In the genomic region with DNA sequence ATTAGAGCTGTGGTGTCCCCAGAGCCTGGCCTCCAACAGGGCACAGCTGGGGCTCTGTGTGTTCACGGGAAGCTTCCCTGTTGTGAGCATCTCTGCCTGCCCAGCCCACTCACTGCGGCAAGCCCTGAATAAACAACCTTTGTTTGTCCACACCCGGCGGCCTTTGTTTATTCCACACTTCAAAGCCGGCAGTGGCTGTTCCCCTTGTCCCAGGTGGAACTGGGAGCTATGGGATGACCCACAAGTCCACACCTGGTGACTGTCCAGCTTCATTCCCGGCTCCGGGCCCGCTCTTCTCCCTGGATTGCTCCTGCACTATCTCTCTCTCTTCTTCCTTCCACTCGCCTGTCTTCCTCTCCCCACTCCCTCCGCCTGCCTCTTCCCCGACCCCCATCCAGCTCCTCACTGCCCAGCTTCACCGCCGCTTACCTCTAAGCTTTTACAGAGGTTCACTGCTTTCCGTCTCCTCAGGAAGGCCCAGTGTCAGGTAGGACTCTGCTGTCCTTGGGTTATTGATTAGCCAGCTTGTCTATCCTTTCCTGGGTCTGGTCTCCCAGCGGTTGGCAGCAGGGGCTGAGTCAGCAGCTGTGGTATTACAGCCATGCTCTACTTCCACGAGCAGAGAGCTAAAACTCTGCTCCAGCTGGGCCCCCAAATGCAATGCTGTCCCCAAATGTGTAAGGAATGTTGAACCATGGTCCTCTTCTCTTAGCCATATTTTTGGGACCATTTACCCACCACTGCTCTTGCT, we compare ENCODE assay signal across 15 cellular contexts. TPM values are rescaled to one million over a fixed set of nuclear protein-coding genes. Genes with fewer than 3 reads are reported as not detected.
DNase-seq lines count a peak whose midpoint lies in the region; TF ChIP-seq lines count a peak whose summit lies in the region.
"Had no signal": no experiment of that assay in that cellular context is flagged by ENCODE, and none has a peak within 500 bp of the region (broad histone marks: within the 10 kb centered on the region; RNA-seq: fewer than 3 reads in every experiment).

No MANE protein-coding gene starts in this region.

- peak; percentile 41 for DNase-seq in DMS153 treated with DMSO at 0.1 percent for 48 hours (lab: John Stamatoyannopoulos, UW; ENCODE audit: unreplicated experiment)
- peak; percentile 30 to 80 for DNase-seq in NCI-H2081 (lab: John Stamatoyannopoulos, UW)
- peak; percentile 89 for DNase-seq in endodermal cell
- DNase-seq in nephron progenitor cell, result no peak
- DNase-seq in inferior parietal cortex (ENCODE audit: extremely low spot score), result no peak
- no peak for DNase-seq in LoVo (ENCODE audit: low spot score)
- DNase-seq in mesenteric fat pad (ENCODE audit: low spot score), result no peak
- no peak for DNase-seq in SW 1271 (lab: John Stamatoyannopoulos, UW)
- DNase-seq: activated CD4-positive, alpha-beta T cell treated with anti-CD3 and anti-CD28 coated beads, Interleukin-2, amount 50 U/mL, for 4 hours; activated naive CD4-positive, alpha-beta T cell treated with anti-CD3 and anti-CD28 coated beads for 36 hours; cerebellar nuclear complex; ovary; stimulated activated CD4-positive, alpha-beta T cell treated with anti-CD3 and anti-CD28 coated beads, Interleukin-4, amount 100 ng/mL, for 24 hours; stimulated activated naive CD8-positive, alpha-beta T cell treated with anti-CD3 and anti-CD28 coated beads, Interleukin-15, amount 100 ng/mL, for 72 hours had no signal

- peaks cover 54% of the 10 kb centered on the region for H3K4me1 Mint-ChIP-seq in endodermal cell
- peaks cover 72% of the 10 kb centered on the region for H3K4me1 Mint-ChIP-seq in nephron progenitor cell
- H3K4me1 Mint-ChIP-seq: stimulated activated naive CD8-positive, alpha-beta T cell treated with anti-CD3 and anti-CD28 coated beads, Interleukin-15, amount 100 ng/mL, for 72 hours had no signal

- H3K9me3 ChIP-seq in endodermal cell (ENCODE audit: control insufficient read depth, low read length), result no peaks in the 10 kb centered on the region
- H3K9me3 ChIP-seq: BLaER1, ovary had no signal

- peak overlapping the region; percentile 21 for H3K27ac ChIP-seq in endodermal cell (ENCODE audit: low read depth, low read length)
- H3K27ac ChIP-seq: BLaER1, ovary had no signal

- peaks cover 4% of the 10 kb centered on the region for H3K36me3 ChIP-seq in endodermal cell (ENCODE audit: control insufficient read depth, insufficient read depth, low read length)
- H3K36me3 ChIP-seq: BLaER1, ovary had no signal

- H3K27me3 ChIP-seq in endodermal cell (ENCODE audit: control insufficient read depth, insufficient read depth, low read length, poor library complexity, severe bottlenecking), result no peaks in the 10 kb centered on the region
- H3K27me3 ChIP-seq: BLaER1, ovary had no signal

- H3K9ac ChIP-seq in endodermal cell (ENCODE audit: extremely low read depth, low read length, poor library complexity, severe bottlenecking), result peak overlapping the region; percentile 49
- H3K9ac ChIP-seq: BLaER1 had no signal

- WGBS in endodermal cell (ENCODE audit: insufficient coverage in 1 of 2, insufficient read length in 1 of 2), 2 experiments, result 10 to 11% methylated on average over 11 to 16 of the region's 16 CpGs

- H3K4me3 Mint-ChIP-seq in endodermal cell (peak overlapping the region; percentile 49), nephron progenitor cell (peak overlapping the region; percentile 29)
- H3K4me3 Mint-ChIP-seq: activated naive CD4-positive, alpha-beta T cell treated with anti-CD3 and anti-CD28 coated beads for 36 hours; stimulated activated naive CD8-positive, alpha-beta T cell treated with anti-CD3 and anti-CD28 coated beads, Interleukin-15, amount 100 ng/mL, for 72 hours had no signal

- H3K4me1 ChIP-seq in endodermal cell (ENCODE audit: control insufficient read depth, insufficient read depth, low read length), result peaks cover 11% of the 10 kb centered on the region

- H3K9me3 Mint-ChIP-seq in endodermal cell, result no peaks in the 10 kb centered on the region
- H3K9me3 Mint-ChIP-seq in nephron progenitor cell, result no peaks in the 10 kb centered on the region
- H3K9me3 Mint-ChIP-seq: activated naive CD4-positive, alpha-beta T cell treated with anti-CD3 and anti-CD28 coated beads for 36 hours; stimulated activated naive CD8-positive, alpha-beta T cell treated with anti-CD3 and anti-CD28 coated beads, Interleukin-15, amount 100 ng/mL, for 72 hours had no signal

- peak overlapping the region; percentile 66 for H3K4me3 ChIP-seq in endodermal cell (ENCODE audit: low read length)
- H3K4me3 ChIP-seq: BLaER1, ovary had no signal

- H3K36me3 Mint-ChIP-seq in endodermal cell (ENCODE audit: low read depth), result peaks cover 3% of the 10 kb centered on the region
- H3K36me3 Mint-ChIP-seq in nephron progenitor cell (ENCODE audit: low read depth), result peaks cover 3% of the 10 kb centered on the region

- H3K27me3 Mint-ChIP-seq in endodermal cell (ENCODE audit: insufficient read depth) (peaks cover 32% of the 10 kb centered on the region), nephron progenitor cell (ENCODE audit: low read depth, poor library complexity) (peaks cover 35% of the 10 kb centered on the region)

- TF ChIP-seq CTCF in endodermal cell (conservative IDR thresholded peaks at IDR 0.05), result no peak
- no peak for TF ChIP-seq CTCF in nephron progenitor cell (IDR thresholded peaks at IDR 0.05)

- H3K27ac Mint-ChIP-seq in endodermal cell (peak overlapping the region; percentile 85), nephron progenitor cell (peak overlapping the region; percentile 5)
- H3K27ac Mint-ChIP-seq: activated naive CD4-positive, alpha-beta T cell treated with anti-CD3 and anti-CD28 coated beads for 36 hours had no signal

RNA-seq across cellular contexts. Expression of a gene that starts 17.8 kb away (rescaled TPM):
- total RNA-seq in endodermal cell (10 to 100 TPM; 16.6 to 39.9 TPM), mesenteric fat pad (0.48 TPM)
- polyA plus RNA-seq in endodermal cell (2013, experiment 1 of 2), result 10.8 TPM
- polyA plus RNA-seq in endodermal cell (2013, experiment 2 of 2), result 13.1 TPM
- total RNA-seq: activated naive CD4-positive, alpha-beta T cell treated with anti-CD3 and anti-CD28 coated beads for 36 hours had no signal

Comparison
In these comparisons a context has a peak if more than half of its experiments do, and no peak if none do; other contexts are left out.
1. DNase-seq: peak in DMS153 treated with DMSO at 0.1 percent for 48 hours (single experiment), NCI-H2081 (2 of 2) and endodermal cell (single experiment); none in nephron progenitor cell (single experiment), inferior parietal cortex (single experiment), LoVo (single experiment), mesenteric fat pad (single experiment) and SW 1271 (0 of 2).
2. RNA of a gene that starts 17.8 kb away (total RNA-seq): 16.6 to 39.9 TPM in endodermal cell; 0.48 TPM in mesenteric fat pad (single experiment); every median in the first group is over 10 times any median in the second.